In genomic region chrX:156008379-156008778, GRCh38 we compare ENCODE assay signal across 8 cellular contexts. TPM values are rescaled to one million over a fixed set of nuclear protein-coding genes. Genes with fewer than 3 reads are reported as not detected.
"Had no signal": no experiment of that assay in that cellular context is flagged by ENCODE, and none has a peak within 500 bp of the region (broad histone marks: within the 10 kb centered on the region; RNA-seq: fewer than 3 reads in every experiment).

No MANE protein-coding gene starts in this region.

RNA-seq across cellular contexts. Expression of gene IL9R, which starts 10.9 kb away (rescaled TPM):
- total RNA-seq: neural crest cell, omental fat pad, progenitor cell of endocrine pancreas, right atrium auricular region, sciatic nerve, subcutaneous adipose tissue, vagina had no signal
- polyA plus RNA-seq: smooth muscle cell had no signal
